In genomic region chr7:121872831-121873764, GRCh38 we compare ENCODE assay signal across 9 cellular contexts. TPM values are rescaled to one million over a fixed set of nuclear protein-coding genes. Genes with fewer than 3 reads are reported as not detected.
DNase-seq lines count a peak whose midpoint lies in the region; ATAC-seq lines count a peak whose summit lies in the region.
"Had no signal": no experiment of that assay in that cellular context is flagged by ENCODE, and none has a peak within 500 bp of the region (broad histone marks: within the 10 kb centered on the region; RNA-seq: fewer than 3 reads in every experiment).

PTPRZ1 (plus strand) TSS chr7:121873161; CDS start chr7:121873500, 339 bp downstream.

- no peak within 1 kb of the TSS for H3K18ac ChIP-seq in trophoblast cell (ENCODE audit: low read length)

- no peak for DNase-seq in CD4-positive, alpha-beta memory T cell
- peak; percentile 38 for DNase-seq in HPDE6-E6E7 (ENCODE audit: extremely low spot score)
- DNase-seq in activated T-helper 2 cell treated with anti-CD3 and anti-CD28 coated beads, Interferon-gamma antibody, Interleukin-2, Interleukin-4, amounts not matched to agents 10 μg/mL and 5 μg/mL and 100 μg/mL, durations not matched to agents 14 hours and 24 hours and 36 hours (ENCODE audit: low spot score) = no peak
- peak; percentile 26 for DNase-seq in left cardiac atrium
- DNase-seq in trophoblast cell = peak in 1 of 2 donors; percentile 41
- no peak for DNase-seq in KG1 (lab: John Stamatoyannopoulos, UW)
- no peak for DNase-seq in activated naive CD4-positive, alpha-beta T cell treated with anti-CD3 and anti-CD28 coated beads, Interleukin-2, amount 50 U/mL, for 16 hours

- H3K36me3 ChIP-seq in CD4-positive, alpha-beta memory T cell (ENCODE audit: insufficient read depth, low read length) = no peaks in the 10 kb centered on the region
- no peaks in the 10 kb centered on the region for H3K36me3 ChIP-seq in trophoblast cell (ENCODE audit: control insufficient read depth in 1 of 2, insufficient read depth in 2 of 2, low read length in 2 of 2)

- H3K27me3 Mint-ChIP-seq in CD4-positive, alpha-beta memory T cell = peaks cover 10 to 25% of the 10 kb centered on the region in 2 donors
- H3K27me3 Mint-ChIP-seq in activated T-helper 2 cell treated with anti-CD3 and anti-CD28 coated beads, Interferon-gamma antibody, Interleukin-2, Interleukin-4, amounts not matched to agents 10 μg/mL and 5 μg/mL and 100 μg/mL, durations not matched to agents 14 hours and 24 hours and 36 hours (ENCODE audit: low read depth) = peaks cover 43% of the 10 kb centered on the region

- H3K27ac Mint-ChIP-seq in CD4-positive, alpha-beta memory T cell = no peak within 1 kb of the TSS
- no peak within 1 kb of the TSS for H3K27ac Mint-ChIP-seq in activated T-helper 2 cell treated with anti-CD3 and anti-CD28 coated beads, Interferon-gamma antibody, Interleukin-2, Interleukin-4, amounts not matched to agents 10 μg/mL and 5 μg/mL and 100 μg/mL, durations not matched to agents 14 hours and 24 hours and 36 hours

- H3K4me3 Mint-ChIP-seq in CD4-positive, alpha-beta memory T cell = peak within 1 kb of the TSS in 7 of 8 donors; percentile 10 to 66 (median 46)
- H3K4me3 Mint-ChIP-seq in activated T-helper 2 cell treated with anti-CD3 and anti-CD28 coated beads, Interferon-gamma antibody, Interleukin-2, Interleukin-4, amounts not matched to agents 10 μg/mL and 5 μg/mL and 100 μg/mL, durations not matched to agents 14 hours and 24 hours and 36 hours (ENCODE audit: low read depth) = peak within 1 kb of the TSS; percentile 38

- no peak within 1 kb of the TSS for H3K9ac ChIP-seq in trophoblast cell (ENCODE audit: low read length)

- POLR2A ChIA-PET in CD4-positive, alpha-beta memory T cell (lab: Charles Lee; ENCODE audit: partially characterized antibody) = no interaction called here

- no peak within 1 kb of the TSS for H2BK5ac ChIP-seq in trophoblast cell (ENCODE audit: low read depth, low read length, poor library complexity)

- intact Hi-C loops in CD4-positive, alpha-beta memory T cell (cut with micrococcal nuclease) = no loop called here
- intact Hi-C loops in activated T-helper 2 cell treated with anti-CD3 and anti-CD28 coated beads, Interferon-gamma antibody, Interleukin-2, Interleukin-4, amounts not matched to agents 10 μg/mL and 5 μg/mL and 100 μg/mL, durations not matched to agents 14 hours and 24 hours and 36 hours (cut with micrococcal nuclease) = loop anchor here (10.0 kb wide), 1 partner anchor 432 kb away; the partner anchor contains the start of gene FEZF1
- intact Hi-C loops in left cardiac atrium (cut with DNase I) = no loop called here

- peak; percentile 84 to 93 for ATAC-seq in left cardiac atrium
- ATAC-seq in GM18870 (IDR thresholded peaks at IDR 0.05; ENCODE audit: unreplicated experiment) = no peak

- no peaks in the 10 kb centered on the region for H3K27me3 ChIP-seq in CD4-positive, alpha-beta memory T cell (ENCODE audit: insufficient read depth, low read length)
- H3K27me3 ChIP-seq in trophoblast cell (ENCODE audit: insufficient read depth, low read length) = peaks cover 7% of the 10 kb centered on the region

- no peaks in the 10 kb centered on the region for H3K79me2 ChIP-seq in trophoblast cell (ENCODE audit: control insufficient read depth, insufficient read depth, low read length, poor library complexity)

- no peak within 1 kb of the TSS for H4K8ac ChIP-seq in trophoblast cell (ENCODE audit: low read depth, low read length)

- no peaks in the 10 kb centered on the region for H3K9me3 ChIP-seq in CD4-positive, alpha-beta memory T cell (ENCODE audit: control insufficient read depth in 1 of 2, low read length in 2 of 2)
- H3K9me3 ChIP-seq in trophoblast cell (ENCODE audit: insufficient read depth, low read depth, low read length) = no peaks in the 10 kb centered on the region

- peaks cover 0 to 7% (median 4%) of the 10 kb centered on the region in 8 donors for H3K9me3 Mint-ChIP-seq in CD4-positive, alpha-beta memory T cell
- no peaks in the 10 kb centered on the region for H3K9me3 Mint-ChIP-seq in activated T-helper 2 cell treated with anti-CD3 and anti-CD28 coated beads, Interferon-gamma antibody, Interleukin-2, Interleukin-4, amounts not matched to agents 10 μg/mL and 5 μg/mL and 100 μg/mL, durations not matched to agents 14 hours and 24 hours and 36 hours

- H2BK12ac ChIP-seq in trophoblast cell (ENCODE audit: low read length) = no peak within 1 kb of the TSS

- no peak within 1 kb of the TSS for H3K27ac ChIP-seq in CD4-positive, alpha-beta memory T cell (ENCODE audit: low read depth, low read length)
- no peak within 1 kb of the TSS for H3K27ac ChIP-seq in trophoblast cell (ENCODE audit: low read depth, low read length)
- H3K27ac ChIP-seq: HL-60 had no signal

- peak within 1 kb of the TSS; percentile 35 for H2AFZ ChIP-seq in trophoblast cell (ENCODE audit: insufficient read depth, low read length, poor library complexity)

- H3K23ac ChIP-seq in trophoblast cell (ENCODE audit: low read length) = no peak within 1 kb of the TSS

- H4K12ac ChIP-seq in trophoblast cell (ENCODE audit: low read depth, low read length) = no peak within 1 kb of the TSS

- H3K4me3 ChIP-seq in CD4-positive, alpha-beta memory T cell (ENCODE audit: low read length in 2 of 2) = no peak within 1 kb of the TSS
- H3K4me3 ChIP-seq in trophoblast cell (ENCODE audit: low read depth, low read length) = peak within 1 kb of the TSS; percentile 78

- H3K4me1 Mint-ChIP-seq in CD4-positive, alpha-beta memory T cell = peaks cover 0 to 6% (median 4%) of the 10 kb centered on the region in 4 donors
- peaks cover 2% of the 10 kb centered on the region for H3K4me1 Mint-ChIP-seq in activated T-helper 2 cell treated with anti-CD3 and anti-CD28 coated beads, Interferon-gamma antibody, Interleukin-2, Interleukin-4, amounts not matched to agents 10 μg/mL and 5 μg/mL and 100 μg/mL, durations not matched to agents 14 hours and 24 hours and 36 hours (ENCODE audit: low read depth)

- no peaks in the 10 kb centered on the region for H3K4me1 ChIP-seq in CD4-positive, alpha-beta memory T cell (ENCODE audit: insufficient read depth, low read length)
- H3K4me1 ChIP-seq in trophoblast cell (ENCODE audit: control insufficient read depth in 1 of 2, insufficient read depth in 2 of 2, low read length in 2 of 2) = peaks cover 3% of the 10 kb centered on the region in 2 experiments

- WGBS in trophoblast cell (ENCODE audit: extremely low coverage, insufficient coverage, insufficient read length) = no CpG with 5 or more reads among the region's 85 CpGs

- no peak within 1 kb of the TSS for H3K14ac ChIP-seq in trophoblast cell (ENCODE audit: low read length)

- no peak within 1 kb of the TSS for H2AK5ac ChIP-seq in trophoblast cell (ENCODE audit: low read length)

- no peak within 1 kb of the TSS for H2BK120ac ChIP-seq in trophoblast cell (ENCODE audit: insufficient read depth, low read length, poor library complexity)

- H3K79me1 ChIP-seq in trophoblast cell (ENCODE audit: low read length) = no peaks in the 10 kb centered on the region

- no peak within 1 kb of the TSS for H4K91ac ChIP-seq in trophoblast cell (ENCODE audit: low read depth, low read length)

- no peak within 1 kb of the TSS for H3K4ac ChIP-seq in trophoblast cell (ENCODE audit: low read depth, low read length)

- CTCF ChIA-PET in CD4-positive, alpha-beta memory T cell (lab: Charles Lee; ENCODE audit: partially characterized antibody) = no interaction called here

- H3K4me2 ChIP-seq in trophoblast cell (ENCODE audit: low read length) = peak within 1 kb of the TSS; percentile 86

- H3K36me3 Mint-ChIP-seq in CD4-positive, alpha-beta memory T cell = no peaks in the 10 kb centered on the region
- no peaks in the 10 kb centered on the region for H3K36me3 Mint-ChIP-seq in activated T-helper 2 cell treated with anti-CD3 and anti-CD28 coated beads, Interferon-gamma antibody, Interleukin-2, Interleukin-4, amounts not matched to agents 10 μg/mL and 5 μg/mL and 100 μg/mL, durations not matched to agents 14 hours and 24 hours and 36 hours (ENCODE audit: low read depth)

RNA-seq across cellular contexts. Expression of gene PTPRZ1, which starts in this region (rescaled TPM):
- not detected for total RNA-seq in CD4-positive, alpha-beta memory T cell
- polyA plus RNA-seq in CD4-positive, alpha-beta memory T cell = not detected
- total RNA-seq in activated T-helper 2 cell treated with anti-CD3 and anti-CD28 coated beads, Interferon-gamma antibody, Interleukin-2, Interleukin-4, amounts not matched to agents 10 μg/mL and 5 μg/mL and 100 μg/mL, durations not matched to agents 14 hours and 24 hours and 36 hours = not detected in 2 replicates
- total RNA-seq in left cardiac atrium = 1 to 10 TPM in 1 of 2 donors, under 1 TPM in 1; 0.88 to 2.1 TPM
- 0.07 and 0.12 TPM in 2 replicates for polyA plus RNA-seq in trophoblast cell (2013)

Comparison
In these comparisons a context has a peak if more than half of its experiments do, and no peak if none do; other contexts are left out.
1. DNase-seq: peak in HPDE6-E6E7 (single experiment) and left cardiac atrium (single experiment); none in CD4-positive, alpha-beta memory T cell (0 of 5), activated T-helper 2 cell treated with anti-CD3 and anti-CD28 coated beads, Interferon-gamma antibody, Interleukin-2, Interleukin-4, amounts not matched to agents 10 μg/mL and 5 μg/mL and 100 μg/mL, durations not matched to agents 14 hours and 24 hours and 36 hours (single experiment), KG1 (single experiment) and activated naive CD4-positive, alpha-beta T cell treated with anti-CD3 and anti-CD28 coated beads, Interleukin-2, amount 50 U/mL, for 16 hours (single experiment).